8 cellular contexts compared by ENCODE assay signal in the genomic region with DNA sequence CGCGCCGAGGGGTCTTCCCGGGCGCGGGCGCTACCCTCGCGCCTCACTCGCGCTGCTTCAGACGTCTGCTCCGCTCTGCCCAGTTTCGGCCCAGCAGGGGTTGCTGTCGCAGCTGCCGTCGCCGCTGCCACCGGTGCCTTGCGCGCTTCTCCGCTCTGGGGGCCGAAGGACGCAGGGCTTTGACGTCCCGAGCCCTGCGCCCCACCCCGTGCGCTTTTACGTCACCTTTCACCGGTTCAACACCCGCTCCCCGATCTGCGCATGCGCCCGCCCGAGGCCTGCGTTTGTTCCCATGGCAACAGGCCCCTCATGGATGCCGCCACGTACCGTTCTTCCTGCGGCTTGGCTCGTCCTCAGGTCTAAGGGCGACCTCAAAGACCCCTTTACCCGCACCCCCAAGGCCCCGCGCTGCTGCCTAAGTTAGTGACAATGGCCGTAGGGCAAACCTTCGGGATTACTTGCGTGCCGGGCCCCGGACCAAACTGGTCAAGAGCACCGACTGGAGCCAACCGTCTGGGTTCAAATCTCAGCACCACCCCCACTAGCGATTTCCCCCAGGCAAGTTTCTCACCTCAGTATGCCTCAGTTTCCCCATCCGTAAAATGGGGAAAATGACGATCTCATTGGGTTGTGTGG. TPM values are rescaled to one million over a fixed set of nuclear protein-coding genes. Genes with fewer than 3 reads are reported as not detected.
A peak's percentile ranks its signal among the peaks of the same experiment; 100 is the strongest.
DNase-seq lines count a peak whose midpoint lies in the region; ATAC-seq, FAIRE-seq and TF ChIP-seq lines count a peak whose summit lies in the region.

No MANE protein-coding gene starts in this region.

- H3K79me2 ChIP-seq in ACC112 (ENCODE audit: control insufficient read depth, insufficient read depth, low read length, unreplicated experiment): peaks cover 9% of the 10 kb centered on the region

- 1% methylated on average over 45 to 57 of the region's 57 CpGs for WGBS in small intestine, 3 donors

- H3K4me1 ChIP-seq in ACC112 (ENCODE audit: control insufficient read depth, insufficient read depth, low read length, unreplicated experiment) (peaks cover 22% of the 10 kb centered on the region), breast epithelium (peaks cover 16 to 23% of the 10 kb centered on the region in 2 donors), small intestine (ENCODE audit: control insufficient read depth in 2 of 2, insufficient read depth in 1 of 2, low read depth in 1 of 2, low read length in 1 of 2) (peaks cover 2 to 6% of the 10 kb centered on the region in 2 donors)

- H3K27me3 ChIP-seq in ACC112 (ENCODE audit: insufficient read depth, low read length): peaks cover 3% of the 10 kb centered on the region; the same call in 1 of the 2 replicates
- no peaks in the 10 kb centered on the region for H3K27me3 ChIP-seq in breast epithelium
- no peaks in the 10 kb centered on the region for H3K27me3 ChIP-seq in small intestine (ENCODE audit: control insufficient read depth in 2 of 2, insufficient read depth in 2 of 2, low read length in 2 of 2)

- no peak for FAIRE-seq in small intestine (lab: Jason Lieb, UNC)

- H3K36me3 ChIP-seq in ACC112 (ENCODE audit: insufficient read depth, low read length) (no peaks in the 10 kb centered on the region), breast epithelium (no peaks in the 10 kb centered on the region), small intestine (ENCODE audit: control insufficient read depth in 2 of 2, insufficient read depth in 2 of 2, low read length in 2 of 2) (no peaks in the 10 kb centered on the region)

- H2AFZ ChIP-seq in ACC112 (ENCODE audit: low read length, unreplicated experiment): peak overlapping the region; percentile 97

- intact Hi-C loops in breast epithelium (cut with DNase I; ENCODE audit: low total_unique reads): loop anchor here (10.0 kb wide), 1 partner anchor 114 kb away; the partner anchor contains the start of gene RAD9A

- no peaks in the 10 kb centered on the region for H3K9me3 ChIP-seq in breast epithelium
- H3K9me3 ChIP-seq in small intestine (ENCODE audit: control insufficient read depth, low read depth): no peaks in the 10 kb centered on the region

- peak; percentile 25 for TF ChIP-seq POLR2A in breast epithelium (IDR thresholded peaks at IDR 0.05)

- peak; percentile 34 for ATAC-seq in GM18870 (IDR thresholded peaks at IDR 0.05; ENCODE audit: unreplicated experiment)
- peak; percentile 26 for ATAC-seq in HG03108 (IDR thresholded peaks at IDR 0.05; ENCODE audit: unreplicated experiment)

- H3K27ac ChIP-seq in ACC112 (ENCODE audit: low read depth, low read length) (peak overlapping the region; percentile 81), VCaP (peak overlapping the region; percentile 93), breast epithelium (peak overlapping the region; percentile 98), small intestine (ENCODE audit: low read depth in 1 of 2, low read length in 1 of 2) (peak overlapping the region; percentile 86 to 100)

- H3K4me3 ChIP-seq in ACC112 (ENCODE audit: low read depth, low read length): peak overlapping the region; percentile 81
- peak overlapping the region; percentile 55 to 82 (median 77) for H3K4me3 ChIP-seq in breast epithelium
- peak overlapping the region; percentile 54 to 79 for H3K4me3 ChIP-seq in small intestine (ENCODE audit: low read depth in 1 of 2, low read length in 2 of 2)

- TF ChIP-seq CTCF in VCaP (conservative IDR thresholded peaks at IDR 0.05) (no peak), breast epithelium (IDR thresholded peaks at IDR 0.05) (no peak)

- DNase-seq in NCI-H2171 treated with DMSO at 0.1 percent for 48 hours (lab: John Stamatoyannopoulos, UW) (peak; percentile 96), breast epithelium (ENCODE audit: low spot score in 2 of 2) (peak; percentile 96 to 97), iPS-NIHi11 (ENCODE audit: low spot score) (peak; percentile 99), small intestine (peak; percentile 96)

RNA-seq across cellular contexts. Expression of gene CDK2AP2, which starts 0.6 kb away (rescaled TPM):
- 10 to 100 TPM; 32.1 to 35.4 (median 32.8) TPM for total RNA-seq in breast epithelium
- polyA plus RNA-seq in small intestine: 100 to 1,000 TPM in 2 of 3 donors, 10 to 100 TPM in 1; 87.8 to 108 (median 107) TPM

RNA-seq across cellular contexts. Expression of gene PITPNM1, which starts 3.4 kb away (rescaled TPM):
- total RNA-seq in breast epithelium: 10 to 100 TPM in 2 of 3 donors, 1 to 10 TPM in 1; 6.4 to 20.0 (median 11.7) TPM
- polyA plus RNA-seq in small intestine: 10 to 100 TPM; 31.2 to 38.0 (median 33.8) TPM

RNA-seq across cellular contexts. Expression of gene CABP2, which starts 14.6 kb away (rescaled TPM):
- not detected for total RNA-seq in breast epithelium
- not detected for polyA plus RNA-seq in small intestine

RNA-seq across cellular contexts. Expression of gene AIP, which starts 25.8 kb away (rescaled TPM):
- 10 to 100 TPM; 66.4 to 84.5 (median 69.8) TPM for total RNA-seq in breast epithelium
- polyA plus RNA-seq in small intestine: 100 to 1,000 TPM in 1 of 3 donors, 10 to 100 TPM in 2; 67.1 to 102 (median 92.1) TPM

RNA-seq across cellular contexts. Expression of gene TMEM134, which starts 39.6 kb away (rescaled TPM):
- 10 to 100 TPM; 37.8 to 54.2 (median 42.3) TPM for total RNA-seq in breast epithelium
- 100 to 1,000 TPM in 1 of 3 donors, 10 to 100 TPM in 2; 70.7 to 119 (median 71.7) TPM for polyA plus RNA-seq in small intestine

Comparison
In these comparisons a context has a peak if more than half of its experiments do, and no peak if none do; other contexts are left out.
1. Peak in every context shown above with its lines: DNase-seq, ATAC-seq, H3K4me3 ChIP-seq and H3K27ac ChIP-seq.